8 cellular contexts compared by ENCODE assay signal in the genomic region with DNA sequence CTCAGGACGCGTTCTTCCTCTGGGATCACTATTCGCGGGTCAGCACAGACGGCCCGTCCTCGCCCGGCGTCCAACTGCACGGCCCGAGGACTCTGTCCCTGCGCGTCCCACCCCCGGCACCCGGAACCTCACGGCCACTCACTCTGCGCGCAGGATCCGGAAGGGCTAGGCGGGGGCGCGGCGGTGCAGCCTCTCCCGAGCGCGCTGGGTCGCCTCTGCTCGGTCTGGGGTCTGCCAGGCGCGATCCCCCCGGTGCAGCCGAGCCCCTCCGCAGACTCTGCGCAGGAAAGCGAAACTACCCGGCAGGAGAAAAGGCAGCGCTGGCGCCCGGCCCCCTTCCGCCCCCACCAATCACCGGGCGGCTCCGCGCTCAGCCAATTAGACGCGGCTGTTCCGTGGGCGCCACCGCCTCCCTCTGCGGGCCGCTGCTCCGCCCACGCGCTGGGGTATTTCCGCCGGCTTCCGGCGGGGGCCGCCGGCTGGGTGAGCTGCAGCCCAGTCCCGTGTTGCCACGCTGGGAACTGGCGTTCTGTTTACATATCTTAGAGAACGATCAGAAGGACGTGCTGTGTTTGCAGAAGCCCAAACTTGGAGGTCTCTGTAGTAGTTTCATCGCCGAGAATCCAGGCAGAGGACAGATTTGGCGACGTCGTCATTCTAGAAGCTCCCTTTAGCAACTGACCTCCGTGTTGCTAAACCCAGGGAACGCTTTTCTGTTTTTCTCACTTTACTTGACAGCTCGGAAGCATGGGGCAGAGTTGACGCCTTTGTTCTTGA. TPM values are rescaled to one million over a fixed set of nuclear protein-coding genes. Genes with fewer than 3 reads are reported as not detected.
DNase-seq lines count a peak whose midpoint lies in the region; ATAC-seq, FAIRE-seq and TF ChIP-seq lines count a peak whose summit lies in the region.

STAT1 (minus strand) TSS at position 296 of the 777 bp plus-strand sequence. CDS start 4,168 bp downstream, outside the sequence.

- peaks cover 0 to 15% of the 10 kb centered on the region in 2 donors for H3K4me1 ChIP-seq in kidney (ENCODE audit: control insufficient read depth in 1 of 2, insufficient read depth in 1 of 2, low read depth in 1 of 2, low read length in 2 of 2)

- H3K36me3 ChIP-seq in kidney (ENCODE audit: control insufficient read depth in 1 of 2, insufficient read depth in 2 of 2, low read length in 2 of 2), result no peaks in the 10 kb centered on the region

- intact Hi-C loops in kidney (cut with DNase I), result no loop called here

- ATAC-seq in GM19023 (IDR thresholded peaks at IDR 0.05; ENCODE audit: unreplicated experiment) (peak; percentile 81), HG03196 (IDR thresholded peaks at IDR 0.05; ENCODE audit: unreplicated experiment) (peak; percentile 84)

- H3K9ac ChIP-seq in kidney (ENCODE audit: low read length in 2 of 2), result peak within 1 kb of the TSS; percentile 79 to 91

- H3K4me3 ChIP-seq in AG10803 (ENCODE audit: low read length) (peak within 1 kb of the TSS; percentile 97), kidney (ENCODE audit: low read length in 2 of 2) (peak within 1 kb of the TSS; percentile 85 to 100)

- FAIRE-seq in kidney (lab: Jason Lieb, UNC), result no peak

- H3K27ac ChIP-seq in kidney (ENCODE audit: low read depth in 2 of 2, low read length in 2 of 2), result peak within 1 kb of the TSS; percentile 91 to 97

- DNase-seq in AG10803 (ENCODE audit: low read depth) (peak; percentile 94), NCI-H345 treated with DMSO at 0.1 percent for 48 hours (lab: John Stamatoyannopoulos, UW; ENCODE audit: unreplicated experiment) (peak; percentile 88), cerebellar cortex (ENCODE audit: low spot score) (peak; percentile 86), kidney (peak; percentile 98)
- peak; percentile 89 for DNase-seq in activated CD4-positive, CD25-positive, alpha-beta regulatory T cell treated with anti-CD3 and anti-CD28 coated beads, Interleukin-2, amount 50 U/mL, for 16 hours (ENCODE audit: low read depth, low spot score)
- peak; percentile 94 to 98 for DNase-seq in stimulated activated CD4-positive, alpha-beta T cell treated with anti-CD3 and anti-CD28 coated beads, Interleukin-15, amount 100 ng/mL, for 1 hour (ENCODE audit: low read depth in 1 of 2, low spot score in 1 of 2)

- H3K9me3 ChIP-seq in kidney (ENCODE audit: control insufficient read depth in 1 of 2, low read length in 2 of 2), result no peaks in the 10 kb centered on the region

- TF ChIP-seq CTCF in AG10803 (conservative IDR thresholded peaks at IDR 0.05; ENCODE audit: low read length), result no peak
- TF ChIP-seq CTCF in kidney (IDR thresholded peaks at IDR 0.05; ENCODE audit: borderline replicate concordance, extremely low read depth, insufficient read depth), result peak; percentile 18

RNA-seq across cellular contexts. Expression of gene STAT1, which starts in this region (rescaled TPM):
- total RNA-seq in kidney, result 121 TPM
- polyA plus RNA-seq in kidney (ENCODE audit: insufficient read depth, low read depth, low replicate concordance), result 37.5 TPM

Comparison
In these comparisons a context has a peak if more than half of its experiments do, and no peak if none do; other contexts are left out.
1. Peak in every context shown above with its lines: DNase-seq, ATAC-seq, H3K4me3 ChIP-seq and H3K27ac ChIP-seq.